In genomic region chr2:55153564-55154315, GRCh38 we compare ENCODE assay signal across 13 cellular contexts.
A peak's percentile ranks its signal among the peaks of the same experiment; 100 is the strongest.
DNase-seq lines count a peak whose midpoint lies in the region; ATAC-seq and TF ChIP-seq lines count a peak whose summit lies in the region.
"Had no signal": no experiment of that assay in that cellular context is flagged by ENCODE, and none has a peak within 500 bp of the region (broad histone marks: within the 10 kb centered on the region; RNA-seq: fewer than 3 reads in every experiment).

No MANE protein-coding gene starts in this region.

- H3K4me3 Mint-ChIP-seq in MCF 10A (ENCODE audit: unreplicated experiment) (no peak overlapping the region), neural progenitor cell (no peak overlapping the region)
- H3K4me3 Mint-ChIP-seq in activated naive CD8-positive, alpha-beta T cell treated with anti-CD3 and anti-CD28 coated beads for 36 hours = no peak overlapping the region
- H3K4me3 Mint-ChIP-seq: dendritic cell treated with granulocyte-macrophage colony-stimulating factor and Interleukin-4, amounts not matched to agents 40 ng/mL and 50 ng/mL, for 4 days; neural crest cell had no signal

- H3K23ac ChIP-seq in IMR-90 (ENCODE audit: low read depth, low read length) = 0 out of 2 replicates have a peak overlapping the region, but pooled peaks have one; percentile 78

- H2BK120ac ChIP-seq in IMR-90 (ENCODE audit: low read depth, low read length) = peak overlapping the region; percentile 96

- BruUV-seq in IMR-90 (replicated peaks; lab: Mats Ljungman, UMichigan) (no TSS peak), MCF 10A (replicated peaks; lab: Mats Ljungman, UMichigan) (no TSS peak)

- H3K9me1 ChIP-seq in IMR-90 (ENCODE audit: insufficient read depth, low read length) = peaks cover 44% of the 10 kb centered on the region

- no peaks in the 10 kb centered on the region for H3K9me3 ChIP-seq in IMR-90 (ENCODE audit: control insufficient read depth, insufficient read depth, low read length)
- H3K9me3 ChIP-seq in neural progenitor cell (ENCODE audit: low read depth) = no peaks in the 10 kb centered on the region

- H3K36me3 ChIP-seq in IMR-90 (ENCODE audit: control insufficient read depth, insufficient read depth, low read length) (no peaks in the 10 kb centered on the region), neural progenitor cell (no peaks in the 10 kb centered on the region)

- 50% methylated on average over 1 of the region's 10 CpGs; no CpG with 5 or more reads in 1 of the 2 experiments for WGBS in IMR-90 (ENCODE audit: extremely low coverage in 2 of 2, insufficient read length in 1 of 2), 2 experiments

- no peak overlapping the region for H2BK5ac ChIP-seq in IMR-90 (ENCODE audit: low read depth, low read length, poor library complexity, severe bottlenecking)

- H3K79me1 ChIP-seq in IMR-90 (ENCODE audit: low read depth in 1 of 2, low read length in 2 of 2) = peaks cover 16 to 45% of the 10 kb centered on the region in 2 experiments; a peak in 3 of 4 replicates

- H3K79me2 ChIP-seq in neural progenitor cell (ENCODE audit: low read depth) = no peaks in the 10 kb centered on the region

- no peak for TF ChIP-seq CTCF in IMR-90 (conservative IDR thresholded peaks at IDR 0.05; ENCODE audit: low read depth, low read length)
- TF ChIP-seq CTCF in MCF 10A (IDR thresholded peaks at IDR 0.05; ENCODE audit: unreplicated experiment) = no peak
- no peak for TF ChIP-seq CTCF in neural progenitor cell (IDR thresholded peaks at IDR 0.05)

- dilution Hi-C loops in IMR-90 (cut with HindIII; ENCODE audit: low sequenced_read_pairs, unreplicated experiment) = loop anchor here (25.0 kb wide), 1 partner anchor 141 kb away; no protein-coding TSS in a partner anchor

- peak overlapping the region; percentile 24; the same call in 1 of the 2 replicates for H4K5ac ChIP-seq in IMR-90 (ENCODE audit: low read depth, low read length)

- peak overlapping the region; percentile 96 for H3K4ac ChIP-seq in IMR-90 (ENCODE audit: low read depth, low read length)

- H2AK5ac ChIP-seq in IMR-90 (ENCODE audit: low read depth, low read length) = peak overlapping the region; percentile 92; the same call in 1 of the 2 replicates

- TF ChIP-seq POLR2A in IMR-90 (IDR thresholded peaks at IDR 0.05; ENCODE audit: low read depth, low read length) = no peak

- CTCF ChIA-PET in IMR-90 (lab: Yijun Ruan, JAX) = interaction anchor here (0.5 to 2.9 kb wide), 3 partner anchors 15 to 53 kb away, joined by 3 to 9 read pairs (median 3); no protein-coding TSS in a partner anchor
- CTCF ChIA-PET in MCF 10A (lab: Yijun Ruan, JAX) = interaction anchor here (0.6 to 1.7 kb wide), 12 partner anchors 14 to 1400 kb away, joined by 3 to 9 read pairs (median 4); partner anchors contain the start of gene RTN4

- peak overlapping the region; percentile 95; the same call in 1 of the 2 replicates for H4K91ac ChIP-seq in IMR-90 (ENCODE audit: insufficient read depth, low read depth, low read length)

- peak overlapping the region; percentile 97 for H2BK20ac ChIP-seq in IMR-90 (ENCODE audit: low read depth, low read length)

- no peak overlapping the region for H3K27ac Mint-ChIP-seq in MCF 10A (ENCODE audit: low read depth, unreplicated experiment)
- no peak overlapping the region for H3K27ac Mint-ChIP-seq in neural progenitor cell
- no peak overlapping the region for H3K27ac Mint-ChIP-seq in activated naive CD8-positive, alpha-beta T cell treated with anti-CD3 and anti-CD28 coated beads for 36 hours

- in situ Hi-C loops in IMR-90 (cut with MboI; ENCODE audit: low sequenced_read_pairs) = no loop called here

- intact Hi-C loops in IMR-90 (cut with micrococcal nuclease) (no loop called here), MCF 10A (cut with micrococcal nuclease) (no loop called here)

- peak overlapping the region; percentile 89 for H3K14ac ChIP-seq in IMR-90 (replicated peaks; ENCODE audit: low read depth, low read length)

- peaks cover 10% of the 10 kb centered on the region for H3F3A ChIP-seq in neural progenitor cell (ENCODE audit: low read depth)

- peaks cover 54% of the 10 kb centered on the region for H3K4me1 ChIP-seq in IMR-90 (ENCODE audit: control insufficient read depth, insufficient read depth, low read length)
- H3K4me1 ChIP-seq in neural progenitor cell = peaks cover 37% of the 10 kb centered on the region

- H4K20me1 ChIP-seq in IMR-90 (ENCODE audit: insufficient read depth, low read length) = peaks cover 3% of the 10 kb centered on the region; the same call in 1 of the 2 replicates
- H4K20me1 ChIP-seq in neural progenitor cell (ENCODE audit: low read depth) = no peaks in the 10 kb centered on the region

- POLR2A ChIA-PET in IMR-90 (lab: Charles Lee; ENCODE audit: unreplicated experiment) = interaction anchor here (0.6 kb wide), 1 partner anchor 53 kb away, joined by 6 read pairs; no protein-coding TSS in a partner anchor
- POLR2A ChIA-PET in MCF 10A (lab: Yijun Ruan, JAX) = interaction anchor here (0.8 to 5.3 kb wide), 18 partner anchors 8 to 250 kb away, joined by 3 to 97 read pairs (median 4); partner anchors contain the start of gene RTN4

- no peak overlapping the region for H2AK9ac ChIP-seq in IMR-90 (replicated peaks; ENCODE audit: low read depth, low read length, poor library complexity)

- no peak overlapping the region for H3K4me2 ChIP-seq in IMR-90 (ENCODE audit: low read depth, low read length)
- H3K4me2 ChIP-seq in neural progenitor cell = no peak overlapping the region

- TF ChIP-seq RAD21 in IMR-90 (IDR thresholded peaks at IDR 0.05; ENCODE audit: low read length) = no peak

- H3K4me1 Mint-ChIP-seq in MCF 10A (ENCODE audit: insufficient read depth, unreplicated experiment) = peaks cover 26% of the 10 kb centered on the region
- peaks cover 53% of the 10 kb centered on the region for H3K4me1 Mint-ChIP-seq in neural progenitor cell
- peaks cover 5% of the 10 kb centered on the region for H3K4me1 Mint-ChIP-seq in activated naive CD8-positive, alpha-beta T cell treated with anti-CD3 and anti-CD28 coated beads for 36 hours

- DNase-seq in DMS 273 (lab: John Stamatoyannopoulos, UW; ENCODE audit: unreplicated experiment) = peak; percentile 82
- no peak for DNase-seq in IMR-90
- peak; percentile 71 for DNase-seq in MCF 10A (ENCODE audit: unreplicated experiment)
- no peak for DNase-seq in neural progenitor cell (ENCODE audit: low spot score)
- no peak for DNase-seq in activated CD4-positive, CD25-positive, alpha-beta regulatory T cell treated with anti-CD3 and anti-CD28 coated beads, Interleukin-2, amount 50 U/mL, for 72 hours
- DNase-seq in GOT3 (lab: John Stamatoyannopoulos, UW) = no peak
- DNase-seq in activated T-cell treated with anti-CD3 and anti-CD28 coated beads for 4 hours = no peak
- DNase-seq in activated naive CD8-positive, alpha-beta T cell treated with anti-CD3 and anti-CD28 coated beads for 36 hours = no peak
- DNase-seq: activated effector memory CD4-positive, alpha-beta T cell treated with Interleukin-2 at 50 U/mL for 16 hours; T1000 had no signal

- H2BK15ac ChIP-seq in IMR-90 (ENCODE audit: low read depth, low read length) = peak overlapping the region; percentile 36; the same call in 2 of the 3 replicates

- H3K36me3 Mint-ChIP-seq in MCF 10A (ENCODE audit: insufficient read depth, unreplicated experiment) = no peaks in the 10 kb centered on the region
- H3K36me3 Mint-ChIP-seq in neural progenitor cell = no peaks in the 10 kb centered on the region
- H3K36me3 Mint-ChIP-seq in activated naive CD8-positive, alpha-beta T cell treated with anti-CD3 and anti-CD28 coated beads for 36 hours = no peaks in the 10 kb centered on the region

- H3K27me3 Mint-ChIP-seq in MCF 10A (ENCODE audit: insufficient read depth, unreplicated experiment) = no peaks in the 10 kb centered on the region
- H3K27me3 Mint-ChIP-seq in neural progenitor cell (ENCODE audit: insufficient read depth, low read depth) = peaks cover 2% of the 10 kb centered on the region
- H3K27me3 Mint-ChIP-seq in activated naive CD8-positive, alpha-beta T cell treated with anti-CD3 and anti-CD28 coated beads for 36 hours = no peaks in the 10 kb centered on the region
- H3K27me3 Mint-ChIP-seq: dendritic cell treated with granulocyte-macrophage colony-stimulating factor and Interleukin-4, amounts not matched to agents 40 ng/mL and 50 ng/mL, for 4 days had no signal

- H3K4me3 ChIP-seq in IMR-90 (ENCODE audit: insufficient read depth, low read depth, low read length) (no peak overlapping the region), neural progenitor cell (no peak overlapping the region)

- peak overlapping the region; percentile 95 for H3K18ac ChIP-seq in IMR-90 (ENCODE audit: low read depth, low read length)

- no peak overlapping the region for H3K56ac ChIP-seq in IMR-90 (ENCODE audit: extremely low read depth, insufficient read depth, low read length)

- H3K27me3 ChIP-seq in IMR-90 (ENCODE audit: control insufficient read depth, insufficient read depth, low read length) (no peaks in the 10 kb centered on the region), neural progenitor cell (no peaks in the 10 kb centered on the region)

- no peak for ATAC-seq in IMR-90 (ENCODE audit: low read depth)

- H4K8ac ChIP-seq in IMR-90 (ENCODE audit: low read depth in 2 of 2, low read length in 2 of 2) = peak overlapping the region in 1 of 2 experiments; percentile 57; a peak in 2 of 4 replicates

- H3K27ac ChIP-seq in IMR-90 (ENCODE audit: insufficient read depth, low read length) (no peak overlapping the region), neural progenitor cell (no peak overlapping the region)
- H3K27ac ChIP-seq: C4-2B had no signal

- H3K9me3 Mint-ChIP-seq in MCF 10A (ENCODE audit: unreplicated experiment) = no peaks in the 10 kb centered on the region
- no peaks in the 10 kb centered on the region for H3K9me3 Mint-ChIP-seq in neural progenitor cell
- no peaks in the 10 kb centered on the region for H3K9me3 Mint-ChIP-seq in activated naive CD8-positive, alpha-beta T cell treated with anti-CD3 and anti-CD28 coated beads for 36 hours
- H3K9me3 Mint-ChIP-seq: dendritic cell treated with granulocyte-macrophage colony-stimulating factor and Interleukin-4, amounts not matched to agents 40 ng/mL and 50 ng/mL, for 4 days; neural crest cell had no signal

- H2AFZ ChIP-seq in IMR-90 (replicated peaks; ENCODE audit: low read length, poor library complexity) (no peak overlapping the region), neural progenitor cell (replicated peaks) (peak overlapping the region; percentile 14)

- H3K9ac ChIP-seq in IMR-90 (ENCODE audit: low read depth, low read length) (no peak overlapping the region), neural progenitor cell (no peak overlapping the region)

TF ChIP-seq in IMR-90, 13 proteins besides CTCF, POLR2A, EP300 and RAD21:
- TF ChIP-seq CEBPB (IDR thresholded peaks at IDR 0.05; ENCODE audit: low read depth, low read length) (peak; percentile 96), SMC3 (IDR thresholded peaks at IDR 0.05; ENCODE audit: low read depth, low read length) (no peak)
TF ChIP-seq in IMR-90: peak in this region for 1.

Comparison
In these comparisons a context has a peak if more than half of its experiments do, and no peak if none do; other contexts are left out.
1. DNase-seq: peak in DMS 273 (single experiment) and MCF 10A (single experiment); none in IMR-90 (single experiment), neural progenitor cell (single experiment), activated CD4-positive, CD25-positive, alpha-beta regulatory T cell treated with anti-CD3 and anti-CD28 coated beads, Interleukin-2, amount 50 U/mL, for 72 hours (single experiment), GOT3 (single experiment), activated T-cell treated with anti-CD3 and anti-CD28 coated beads for 4 hours (single experiment) and activated naive CD8-positive, alpha-beta T cell treated with anti-CD3 and anti-CD28 coated beads for 36 hours (single experiment).